ENCODE assay signal across 22 cellular contexts in genomic region chr15:90743407-90743806, GRCh38.
"Had no signal": no experiment of that assay in that cellular context is flagged by ENCODE, and none has a peak within 500 bp of the region (broad histone marks: within the 10 kb centered on the region; RNA-seq: fewer than 3 reads in every experiment).

No MANE protein-coding gene starts in this region.

- H3K9me3 ChIP-seq: SJSA1 had no signal

- ATAC-seq: activated CD4-positive, alpha-beta T cell treated with anti-CD3 and anti-CD28 coated beads for 36 hours; activated CD8-positive, alpha-beta memory T cell treated with anti-CD3 and anti-CD28 coated beads, Interleukin-2, amount 10 ng/mL, durations not matched to agents 7 days and 5 days; PC-3 had no signal

- H3K4me1 ChIP-seq: SJSA1 had no signal

- H3K27me3 Mint-ChIP-seq: activated CD4-positive, alpha-beta T cell treated with anti-CD3 and anti-CD28 coated beads for 36 hours; activated CD8-positive, alpha-beta memory T cell treated with anti-CD3 and anti-CD28 coated beads, Interleukin-2, amount 10 ng/mL, durations not matched to agents 7 days and 5 days; activated naive CD8-positive, alpha-beta T cell treated with anti-CD3 and anti-CD28 coated beads for 36 hours; activated T-cell treated with anti-CD3 and anti-CD28 coated beads, Interleukin-2, amount 50 U/mL, for 24 hours had no signal

- H3K4me3 Mint-ChIP-seq: activated CD4-positive, alpha-beta T cell treated with anti-CD3 and anti-CD28 coated beads for 36 hours; activated CD8-positive, alpha-beta memory T cell treated with anti-CD3 and anti-CD28 coated beads, Interleukin-2, amount 10 ng/mL, durations not matched to agents 7 days and 5 days; activated naive CD8-positive, alpha-beta T cell treated with anti-CD3 and anti-CD28 coated beads for 36 hours; activated T-cell treated with anti-CD3 and anti-CD28 coated beads, Interleukin-2, amount 50 U/mL, for 24 hours; activated T-helper 1 cell treated with anti-CD3 and anti-CD28 coated beads, Interleukin-12 subunit alpha, Interleukin-12 subunit beta, Interleukin-2, Interleukin-4 antibody, amounts not matched to agents 30 ng/mL and 10 ng/mL and 1 ng/mL, durations not matched to agents 14 hours and 24 hours and 36 hours; T-helper 1 cell treated with Interleukin-12 subunit alpha and Interleukin-12 subunit beta and Interleukin-4 antibody, amounts not matched to agents 30 μg/mL and 1 μg/mL, for 36 hours had no signal

- H3K36me3 ChIP-seq: brain microvascular endothelial cell, cardiac muscle cell had no signal

- H3K27ac ChIP-seq: brain microvascular endothelial cell, cardiac muscle cell, SJSA1 had no signal

- H3K27ac Mint-ChIP-seq: activated CD4-positive, alpha-beta T cell treated with anti-CD3 and anti-CD28 coated beads for 36 hours; activated CD8-positive, alpha-beta memory T cell treated with anti-CD3 and anti-CD28 coated beads, Interleukin-2, amount 10 ng/mL, durations not matched to agents 7 days and 5 days; activated naive CD8-positive, alpha-beta T cell treated with anti-CD3 and anti-CD28 coated beads for 36 hours; activated T-cell treated with anti-CD3 and anti-CD28 coated beads, Interleukin-2, amount 50 U/mL, for 24 hours; activated T-helper 1 cell treated with anti-CD3 and anti-CD28 coated beads, Interleukin-12 subunit alpha, Interleukin-12 subunit beta, Interleukin-2, Interleukin-4 antibody, amounts not matched to agents 30 ng/mL and 10 ng/mL and 1 ng/mL, durations not matched to agents 14 hours and 24 hours and 36 hours; T-helper 1 cell treated with Interleukin-12 subunit alpha and Interleukin-12 subunit beta and Interleukin-4 antibody, amounts not matched to agents 30 μg/mL and 1 μg/mL, for 36 hours had no signal

- DNase-seq: activated CD4-positive, alpha-beta T cell treated with anti-CD3 and anti-CD28 coated beads for 36 hours; activated CD4-positive, CD25-positive, alpha-beta regulatory T cell; activated CD8-positive, alpha-beta memory T cell treated with anti-CD3 and anti-CD28 coated beads, Interleukin-2, amount 10 ng/mL, durations not matched to agents 7 days and 5 days; activated effector memory CD4-positive, alpha-beta T cell treated with anti-CD3 and anti-CD28 coated beads, Interleukin-2, amount 50 U/mL, for 16 hours; activated naive CD4-positive, alpha-beta T cell treated with Interleukin-2 at 50 U/mL for 16 hours; activated naive CD8-positive, alpha-beta T cell treated with anti-CD3 and anti-CD28 coated beads for 36 hours; activated T-cell treated with anti-CD3 and anti-CD28 coated beads, Interleukin-2, amount 50 U/mL, for 24 hours; brain microvascular endothelial cell; Karpas-422; NCI-H1105 treated with DMSO at 0.1 percent for 48 hours; NCI-H1436 treated with DMSO at 0.1 percent for 48 hours; NCI-H187; NCI-H2081; NCI-H446; NCI-H524; PC-3; SHP77; T-helper 9 cell had no signal

- H3K4me3 ChIP-seq: cardiac muscle cell, SJSA1 had no signal
